ENCODE assay signal across 1 cellular context in the genomic region with DNA sequence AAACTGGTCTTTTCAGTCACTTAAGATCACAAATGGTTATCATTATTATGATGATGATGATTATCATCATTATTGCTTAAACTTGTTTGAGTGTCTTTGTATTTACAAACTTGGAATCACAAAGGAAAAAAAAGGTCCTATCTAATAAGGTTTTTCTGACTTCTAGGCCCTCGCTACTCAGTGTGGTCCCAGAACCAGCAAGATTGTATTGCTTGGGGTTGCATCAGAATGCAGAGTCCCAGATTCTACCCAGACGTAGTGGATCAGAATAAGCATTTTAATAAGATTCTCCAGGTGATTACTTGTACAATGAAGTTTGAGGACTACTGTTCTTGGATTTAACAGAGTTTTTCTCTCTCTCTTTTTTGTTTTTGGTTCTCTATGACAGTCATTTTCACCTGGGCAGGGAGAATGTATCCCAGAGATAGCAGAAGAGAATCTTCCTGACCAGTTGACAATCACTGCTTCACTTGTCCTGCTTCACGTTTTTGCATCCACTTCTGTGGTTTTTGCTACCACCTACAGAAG.
TF ChIP-seq lines count a peak whose summit lies in the region.

No MANE protein-coding gene starts in this region.

TF ChIP-seq in GM23338, 12 proteins besides CTCF, POLR2A, EP300 and RAD21 (continued from another document):
- TF ChIP-seq, protein P1, sequence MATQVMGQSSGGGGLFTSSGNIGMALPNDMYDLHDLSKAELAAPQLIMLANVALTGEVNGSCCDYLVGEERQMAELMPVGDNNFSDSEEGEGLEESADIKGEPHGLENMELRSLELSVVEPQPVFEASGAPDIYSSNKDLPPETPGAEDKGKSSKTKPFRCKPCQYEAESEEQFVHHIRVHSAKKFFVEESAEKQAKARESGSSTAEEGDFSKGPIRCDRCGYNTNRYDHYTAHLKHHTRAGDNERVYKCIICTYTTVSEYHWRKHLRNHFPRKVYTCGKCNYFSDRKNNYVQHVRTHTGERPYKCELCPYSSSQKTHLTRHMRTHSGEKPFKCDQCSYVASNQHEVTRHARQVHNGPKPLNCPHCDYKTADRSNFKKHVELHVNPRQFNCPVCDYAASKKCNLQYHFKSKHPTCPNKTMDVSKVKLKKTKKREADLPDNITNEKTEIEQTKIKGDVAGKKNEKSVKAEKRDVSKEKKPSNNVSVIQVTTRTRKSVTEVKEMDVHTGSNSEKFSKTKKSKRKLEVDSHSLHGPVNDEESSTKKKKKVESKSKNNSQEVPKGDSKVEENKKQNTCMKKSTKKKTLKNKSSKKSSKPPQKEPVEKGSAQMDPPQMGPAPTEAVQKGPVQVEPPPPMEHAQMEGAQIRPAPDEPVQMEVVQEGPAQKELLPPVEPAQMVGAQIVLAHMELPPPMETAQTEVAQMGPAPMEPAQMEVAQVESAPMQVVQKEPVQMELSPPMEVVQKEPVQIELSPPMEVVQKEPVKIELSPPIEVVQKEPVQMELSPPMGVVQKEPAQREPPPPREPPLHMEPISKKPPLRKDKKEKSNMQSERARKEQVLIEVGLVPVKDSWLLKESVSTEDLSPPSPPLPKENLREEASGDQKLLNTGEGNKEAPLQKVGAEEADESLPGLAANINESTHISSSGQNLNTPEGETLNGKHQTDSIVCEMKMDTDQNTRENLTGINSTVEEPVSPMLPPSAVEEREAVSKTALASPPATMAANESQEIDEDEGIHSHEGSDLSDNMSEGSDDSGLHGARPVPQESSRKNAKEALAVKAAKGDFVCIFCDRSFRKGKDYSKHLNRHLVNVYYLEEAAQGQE (IDR thresholded peaks at IDR 0.05; ENCODE audit: unreplicated experiment) = no peak
- no peak for TF ChIP-seq STAT1 (IDR thresholded peaks at IDR 0.05; ENCODE audit: unreplicated experiment)
- TF ChIP-seq ZNF331 (CRISPR knock-in tag; IDR thresholded peaks at IDR 0.05; ENCODE audit: low read depth) = no peak
- TF ChIP-seq, protein P2, sequence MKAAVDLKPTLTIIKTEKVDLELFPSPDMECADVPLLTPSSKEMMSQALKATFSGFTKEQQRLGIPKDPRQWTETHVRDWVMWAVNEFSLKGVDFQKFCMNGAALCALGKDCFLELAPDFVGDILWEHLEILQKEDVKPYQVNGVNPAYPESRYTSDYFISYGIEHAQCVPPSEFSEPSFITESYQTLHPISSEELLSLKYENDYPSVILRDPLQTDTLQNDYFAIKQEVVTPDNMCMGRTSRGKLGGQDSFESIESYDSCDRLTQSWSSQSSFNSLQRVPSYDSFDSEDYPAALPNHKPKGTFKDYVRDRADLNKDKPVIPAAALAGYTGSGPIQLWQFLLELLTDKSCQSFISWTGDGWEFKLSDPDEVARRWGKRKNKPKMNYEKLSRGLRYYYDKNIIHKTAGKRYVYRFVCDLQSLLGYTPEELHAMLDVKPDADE (IDR thresholded peaks at IDR 0.05) = no peak
- no peak for TF ChIP-seq EZH2 (IDR thresholded peaks at IDR 0.05; ENCODE audit: low read depth, unreplicated experiment)
- no peak for TF ChIP-seq EZH2phosphoT487 (IDR thresholded peaks at IDR 0.05; ENCODE audit: unreplicated experiment)
